ENCODE assay signal across 9 cellular contexts in the genomic region with DNA sequence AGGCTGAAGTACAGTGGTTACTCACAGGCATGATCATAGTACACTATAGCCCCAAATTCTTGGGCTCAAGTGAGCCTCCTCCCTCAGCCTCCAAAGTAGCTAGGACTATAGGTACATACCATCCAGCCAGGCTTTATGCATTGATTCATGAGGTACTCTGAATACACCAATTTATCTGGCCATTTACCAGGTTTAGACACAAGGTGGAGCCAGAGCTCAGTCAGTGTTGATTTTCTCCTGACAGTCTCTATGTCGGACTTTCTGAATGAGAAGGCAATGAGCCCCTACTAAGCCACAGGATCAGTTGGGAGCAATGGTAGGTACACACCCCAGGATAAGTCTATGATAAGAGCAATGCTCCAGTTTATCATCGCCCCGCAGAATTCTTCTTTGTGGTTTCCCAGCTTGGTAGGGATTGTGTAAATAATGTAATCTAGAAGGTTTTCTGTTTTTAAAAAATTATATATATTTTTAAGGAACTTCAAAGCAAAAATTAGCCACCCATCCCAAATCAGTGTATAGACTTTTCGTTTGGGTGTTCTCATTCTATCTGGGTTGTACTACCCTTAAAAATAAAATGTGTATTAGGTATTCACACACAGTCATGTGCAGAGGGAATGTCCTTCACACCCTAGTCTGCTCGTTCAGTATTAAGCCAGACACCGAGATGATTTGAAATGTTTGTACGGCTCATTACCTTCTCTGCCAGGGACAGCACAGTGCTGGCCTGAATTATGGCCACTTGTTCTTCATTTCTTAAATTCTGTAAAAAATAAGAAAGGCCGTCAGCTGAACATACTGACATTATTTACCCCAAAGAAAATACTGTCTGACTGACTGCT.
DNase-seq lines count a peak whose midpoint lies in the region; ATAC-seq and TF ChIP-seq lines count a peak whose summit lies in the region.
"Had no signal": no experiment of that assay in that cellular context is flagged by ENCODE, and none has a peak within 500 bp of the region (broad histone marks: within the 10 kb centered on the region; RNA-seq: fewer than 3 reads in every experiment).

No MANE protein-coding gene starts in this region.

- CTCF ChIA-PET in activated CD8-positive, alpha-beta T cell treated with anti-CD3 and anti-CD28 coated beads for 36 hours (lab: Charles Lee), result interaction anchor here (0.6 to 5.3 kb wide), 25 partner anchors 9 to 556 kb away, joined by 3 to 85 read pairs (median 4); a partner anchor contains a TSS

- WGBS in endodermal cell (ENCODE audit: insufficient coverage in 1 of 2, insufficient read length in 1 of 2), 2 experiments, result 73 to 77% methylated on average over 5 to 7 of the region's 8 CpGs

- intact Hi-C loops in activated CD8-positive, alpha-beta T cell treated with anti-CD3 and anti-CD28 coated beads for 36 hours (cut with micrococcal nuclease), result loop anchor here (1.0 kb wide), 1 partner anchor 194 kb away; no protein-coding TSS in a partner anchor

- no peaks in the 10 kb centered on the region for H3K27me3 Mint-ChIP-seq in activated CD8-positive, alpha-beta T cell treated with anti-CD3 and anti-CD28 coated beads for 36 hours
- H3K27me3 Mint-ChIP-seq in endodermal cell (ENCODE audit: insufficient read depth) (peaks cover 2% of the 10 kb centered on the region), mesothelial cell of epicardium (ENCODE audit: low read depth) (no peaks in the 10 kb centered on the region)
- H3K27me3 Mint-ChIP-seq in stimulated activated naive B cell treated with anti-CD40 and anti-IgM and Interleukin-4, amounts not matched to agents 10 μg/mL and 1 μg/mL and 100 μg/mL, for 72 hours, result no peaks in the 10 kb centered on the region
- H3K27me3 Mint-ChIP-seq: dendritic cell treated with granulocyte-macrophage colony-stimulating factor and Interleukin-4, amounts not matched to agents 40 ng/mL and 50 ng/mL, for 4 days had no signal

- no peak overlapping the region for H3K9ac ChIP-seq in endodermal cell (ENCODE audit: extremely low read depth, low read length, poor library complexity, severe bottlenecking)

- POLR2A ChIA-PET in activated CD8-positive, alpha-beta T cell treated with anti-CD3 and anti-CD28 coated beads for 36 hours (lab: Charles Lee), result interaction anchor here (0.7 kb wide), 1 partner anchor 195 kb away, joined by 4 read pairs; no protein-coding TSS in a partner anchor

- H3K27ac Mint-ChIP-seq in activated CD8-positive, alpha-beta T cell treated with anti-CD3 and anti-CD28 coated beads for 36 hours, result no peak overlapping the region
- H3K27ac Mint-ChIP-seq in endodermal cell (no peak overlapping the region), mesothelial cell of epicardium (no peak overlapping the region)
- H3K27ac Mint-ChIP-seq in stimulated activated naive B cell treated with anti-CD40 and anti-IgM and Interleukin-4, amounts not matched to agents 10 μg/mL and 1 μg/mL and 100 μg/mL, for 72 hours, result no peak overlapping the region
- H3K27ac Mint-ChIP-seq: dendritic cell treated with granulocyte-macrophage colony-stimulating factor and Interleukin-4, amounts not matched to agents 40 ng/mL and 50 ng/mL, for 4 days had no signal

- peak; percentile 72 for TF ChIP-seq CTCF in activated CD8-positive, alpha-beta T cell treated with anti-CD3 and anti-CD28 coated beads for 36 hours (IDR thresholded peaks at IDR 0.05)
- peak; percentile 90 for TF ChIP-seq CTCF in endodermal cell (conservative IDR thresholded peaks at IDR 0.05)
- TF ChIP-seq CTCF in mesothelial cell of epicardium (IDR thresholded peaks at IDR 0.05; ENCODE audit: unreplicated experiment), result peak; percentile 72

- no peaks in the 10 kb centered on the region for H3K36me3 ChIP-seq in endodermal cell (ENCODE audit: control insufficient read depth, insufficient read depth, low read length)

- H3K4me3 Mint-ChIP-seq in activated CD8-positive, alpha-beta T cell treated with anti-CD3 and anti-CD28 coated beads for 36 hours, result no peak overlapping the region
- H3K4me3 Mint-ChIP-seq in endodermal cell (no peak overlapping the region), mesothelial cell of epicardium (no peak overlapping the region)
- no peak overlapping the region for H3K4me3 Mint-ChIP-seq in stimulated activated naive B cell treated with anti-CD40 and anti-IgM and Interleukin-4, amounts not matched to agents 10 μg/mL and 1 μg/mL and 100 μg/mL, for 72 hours
- H3K4me3 Mint-ChIP-seq: dendritic cell treated with granulocyte-macrophage colony-stimulating factor and Interleukin-4, amounts not matched to agents 40 ng/mL and 50 ng/mL, for 4 days had no signal

- no peaks in the 10 kb centered on the region for H3K27me3 ChIP-seq in endodermal cell (ENCODE audit: control insufficient read depth, insufficient read depth, low read length, poor library complexity, severe bottlenecking)

- H3K4me1 ChIP-seq in endodermal cell (ENCODE audit: control insufficient read depth, insufficient read depth, low read length), result peaks cover 3% of the 10 kb centered on the region

- no peaks in the 10 kb centered on the region for H3K9me3 Mint-ChIP-seq in activated CD8-positive, alpha-beta T cell treated with anti-CD3 and anti-CD28 coated beads for 36 hours
- no peaks in the 10 kb centered on the region for H3K9me3 Mint-ChIP-seq in endodermal cell
- H3K9me3 Mint-ChIP-seq in mesothelial cell of epicardium, result no peaks in the 10 kb centered on the region
- no peaks in the 10 kb centered on the region for H3K9me3 Mint-ChIP-seq in stimulated activated naive B cell treated with anti-CD40 and anti-IgM and Interleukin-4, amounts not matched to agents 10 μg/mL and 1 μg/mL and 100 μg/mL, for 72 hours
- H3K9me3 Mint-ChIP-seq: dendritic cell treated with granulocyte-macrophage colony-stimulating factor and Interleukin-4, amounts not matched to agents 40 ng/mL and 50 ng/mL, for 4 days had no signal

- no peaks in the 10 kb centered on the region for H3K9me3 ChIP-seq in endodermal cell (ENCODE audit: control insufficient read depth, low read length)

- no peak overlapping the region for H3K27ac ChIP-seq in endodermal cell (ENCODE audit: low read depth, low read length)

- H3K36me3 Mint-ChIP-seq in activated CD8-positive, alpha-beta T cell treated with anti-CD3 and anti-CD28 coated beads for 36 hours (ENCODE audit: low read depth), result peaks cover 1% of the 10 kb centered on the region
- H3K36me3 Mint-ChIP-seq in endodermal cell (ENCODE audit: low read depth) (no peaks in the 10 kb centered on the region), mesothelial cell of epicardium (peaks cover 1% of the 10 kb centered on the region)
- H3K36me3 Mint-ChIP-seq in stimulated activated naive B cell treated with anti-CD40 and anti-IgM and Interleukin-4, amounts not matched to agents 10 μg/mL and 1 μg/mL and 100 μg/mL, for 72 hours, result peaks cover 0 to 6% of the 10 kb centered on the region in 2 donors

- ATAC-seq in GM21360 (IDR thresholded peaks at IDR 0.05; ENCODE audit: unreplicated experiment) (peak; percentile 97), HG03565 (IDR thresholded peaks at IDR 0.05; ENCODE audit: unreplicated experiment) (peak; percentile 94)
- peak; percentile 94 for ATAC-seq in activated CD8-positive, alpha-beta T cell treated with anti-CD3 and anti-CD28 coated beads for 36 hours
- peak; percentile 81 to 87 for ATAC-seq in stimulated activated naive B cell treated with anti-CD40 and anti-IgM and Interleukin-4, amounts not matched to agents 10 μg/mL and 1 μg/mL and 100 μg/mL, for 72 hours (replicated peaks)

- H3K4me1 Mint-ChIP-seq in activated CD8-positive, alpha-beta T cell treated with anti-CD3 and anti-CD28 coated beads for 36 hours (ENCODE audit: low read depth), result no peaks in the 10 kb centered on the region
- H3K4me1 Mint-ChIP-seq in endodermal cell (peaks cover 23% of the 10 kb centered on the region), mesothelial cell of epicardium (no peaks in the 10 kb centered on the region)
- no peaks in the 10 kb centered on the region for H3K4me1 Mint-ChIP-seq in stimulated activated naive B cell treated with anti-CD40 and anti-IgM and Interleukin-4, amounts not matched to agents 10 μg/mL and 1 μg/mL and 100 μg/mL, for 72 hours

- DNase-seq in DMS153 treated with DMSO at 0.1 percent for 48 hours (lab: John Stamatoyannopoulos, UW; ENCODE audit: unreplicated experiment), result peak; percentile 42
- peak; percentile 76 for DNase-seq in NCI-H526 treated with DMSO at 0.1 percent for 48 hours (lab: John Stamatoyannopoulos, UW)
- peak; percentile 74 for DNase-seq in activated CD8-positive, alpha-beta T cell treated with anti-CD3 and anti-CD28 coated beads for 36 hours
- peak; percentile 92 for DNase-seq in endodermal cell
- DNase-seq in mesothelial cell of epicardium (ENCODE audit: low spot score in 2 of 2, unreplicated experiment in 2 of 2), result peak in 1 of 2 experiments; percentile 71
- peak; percentile 41 for DNase-seq in stimulated activated naive B cell treated with anti-CD40 and anti-IgM and Interleukin-4, amounts not matched to agents 10 μg/mL and 1 μg/mL and 100 μg/mL, for 72 hours

- H3K4me3 ChIP-seq in endodermal cell (ENCODE audit: low read length), result no peak overlapping the region
